Comparison of ENCODE assay signal across 5 cellular contexts in genomic region chr5:175802361-175802760, GRCh38.
"Had no signal": no experiment of that assay in that cellular context is flagged by ENCODE, and none has a peak within 500 bp of the region (broad histone marks: within the 10 kb centered on the region; RNA-seq: fewer than 3 reads in every experiment).

No MANE protein-coding gene starts in this region.

- DNase-seq: GM23248, GOT3, H9, HCEC 1CT, IMR-90 had no signal

- H3K9ac ChIP-seq: GM23248 had no signal

- H3K4me3 ChIP-seq: GM23248 had no signal

- H2AFZ ChIP-seq: GM23248 had no signal

- H3K9me3 Mint-ChIP-seq: H9 had no signal

- H3K27ac ChIP-seq: GM23248 had no signal

- H3K4me3 Mint-ChIP-seq: H9 had no signal

- H3K27ac Mint-ChIP-seq: H9 had no signal
